18 cellular contexts compared by ENCODE assay signal in genomic region chr10:128310966-128311658, GRCh38.
DNase-seq lines count a peak whose midpoint lies in the region; ATAC-seq and TF ChIP-seq lines count a peak whose summit lies in the region.
"Had no signal": no experiment of that assay in that cellular context is flagged by ENCODE, and none has a peak within 500 bp of the region (broad histone marks: within the 10 kb centered on the region; RNA-seq: fewer than 3 reads in every experiment).

No MANE protein-coding gene starts in this region.

- TF ChIP-seq POLR2A in thyroid gland (IDR thresholded peaks at IDR 0.05) = no peak

- TF ChIP-seq CTCF in endothelial cell (IDR thresholded peaks at IDR 0.05; ENCODE audit: unreplicated experiment) (no peak), thyroid gland (IDR thresholded peaks at IDR 0.05) (no peak)

- H3K4me3 Mint-ChIP-seq in endothelial cell (ENCODE audit: unreplicated experiment) = no peak overlapping the region

- H3K27me3 Mint-ChIP-seq in endothelial cell (ENCODE audit: unreplicated experiment) = peaks cover 4% of the 10 kb centered on the region

- DNase-seq in NT2/D1 (ENCODE audit: low read depth, low spot score) = peak; percentile 20
- peak; percentile 34 for DNase-seq in endothelial cell (ENCODE audit: low spot score)
- DNase-seq in mesendoderm = peak; percentile 22
- DNase-seq in thyroid gland = peak; percentile 7 to 10
- DNase-seq in NCI-H446 (lab: John Stamatoyannopoulos, UW) = no peak
- no peak for DNase-seq in occipital lobe (lab: John Stamatoyannopoulos, UW)
- DNase-seq: ACHN, C1 segment of cervical spinal cord, DMS79 treated with DMSO at 0.1 percent for 48 hours, NCI-H1105 treated with DMSO at 0.1 percent for 48 hours, NCI-H1694, NCI-H510A treated with DMSO at 0.1 percent for 48 hours, PC-9, SIG-M5 had no signal

- intact Hi-C loops in thyroid gland (cut with DNase I) = no loop called here

- H3K4me1 ChIP-seq in NT2/D1 (ENCODE audit: insufficient read depth, insufficient read length) (peaks cover 4% of the 10 kb centered on the region), mesendoderm (ENCODE audit: control insufficient read depth, low read depth, low read length) (no peaks in the 10 kb centered on the region), thyroid gland (no peaks in the 10 kb centered on the region)

- H3K4me3 ChIP-seq in NT2/D1 (ENCODE audit: insufficient read length, low read depth) (no peak overlapping the region), mesendoderm (ENCODE audit: low read length) (no peak overlapping the region), thyroid gland (replicated peaks in 1 of 3) (no peak overlapping the region)
- H3K4me3 ChIP-seq: K562, PC-9 had no signal

- H3K27ac ChIP-seq in mesendoderm (ENCODE audit: low read depth, low read length) (no peak overlapping the region), thyroid gland (no peak overlapping the region)
- H3K27ac ChIP-seq: PC-9, RWPE1 had no signal

- H3K36me3 ChIP-seq in NT2/D1 (ENCODE audit: insufficient read depth, insufficient read length, low read length) (no peaks in the 10 kb centered on the region), mesendoderm (ENCODE audit: control insufficient read depth, insufficient read depth, low read length) (no peaks in the 10 kb centered on the region), thyroid gland (no peaks in the 10 kb centered on the region)

- H2BK5ac ChIP-seq in mesendoderm (ENCODE audit: low read length) = no peak overlapping the region

- H3K79me2 ChIP-seq in mesendoderm (ENCODE audit: control insufficient read depth, insufficient read depth, low read length) = no peaks in the 10 kb centered on the region

- no peak overlapping the region for H3K56ac ChIP-seq in mesendoderm (ENCODE audit: low read length)

- H3K9ac ChIP-seq in NT2/D1 (ENCODE audit: insufficient read length, low read depth) (no peak overlapping the region), mesendoderm (ENCODE audit: low read length) (no peak overlapping the region)

- H4K5ac ChIP-seq in mesendoderm (ENCODE audit: low read length) = no peak overlapping the region

- H3K27me3 ChIP-seq in NT2/D1 (ENCODE audit: insufficient read depth, insufficient read length) (no peaks in the 10 kb centered on the region), mesendoderm (ENCODE audit: insufficient read depth, low read length, poor library complexity) (no peaks in the 10 kb centered on the region), thyroid gland (no peaks in the 10 kb centered on the region)

- peaks cover 16% of the 10 kb centered on the region for H3K4me1 Mint-ChIP-seq in endothelial cell (ENCODE audit: unreplicated experiment)

- no peaks in the 10 kb centered on the region for H3K79me1 ChIP-seq in mesendoderm (ENCODE audit: low read length)

- no CpG with 5 or more reads among the region's 9 CpGs for whole genome bisulfite sequencing in mesendoderm (ENCODE audit: extremely low coverage, insufficient coverage, low lambda C conversion rate)
- 42 to 59% methylated on average over 8 of the region's 9 CpGs for WGBS in thyroid gland, 2 donors

- no peak overlapping the region for H3K4me2 ChIP-seq in mesendoderm (ENCODE audit: low read length)
- H3K4me2 ChIP-seq: PC-9 had no signal

- H2BK15ac ChIP-seq in mesendoderm (replicated peaks; ENCODE audit: low read depth) = no peak overlapping the region

- no peaks in the 10 kb centered on the region for H3K36me3 Mint-ChIP-seq in endothelial cell (ENCODE audit: low read depth, unreplicated experiment)

- no peak overlapping the region for H4K8ac ChIP-seq in mesendoderm (ENCODE audit: low read depth, low read length)

- no peak overlapping the region for H3K23ac ChIP-seq in mesendoderm (ENCODE audit: low read length)

- no peak overlapping the region for H3K4ac ChIP-seq in mesendoderm (ENCODE audit: low read depth, low read length)

- no peaks in the 10 kb centered on the region for H3K9me3 Mint-ChIP-seq in endothelial cell (ENCODE audit: unreplicated experiment)

- no peak overlapping the region for H3K18ac ChIP-seq in mesendoderm (ENCODE audit: low read length)

- H3K9me3 ChIP-seq in NT2/D1 (ENCODE audit: insufficient read depth, low read length) (no peaks in the 10 kb centered on the region), thyroid gland (no peaks in the 10 kb centered on the region)

- H2AK5ac ChIP-seq in mesendoderm (ENCODE audit: low read length) = no peak overlapping the region

- no peak overlapping the region for H3K27ac Mint-ChIP-seq in endothelial cell (ENCODE audit: unreplicated experiment)

- no peak for ATAC-seq in GM21786 (IDR thresholded peaks at IDR 0.05; ENCODE audit: unreplicated experiment)
- ATAC-seq: K562, SK-N-SH treated with all-trans-retinoic acid at 6 μM for 48 hours had no signal

- H2BK120ac ChIP-seq in mesendoderm (ENCODE audit: low read depth, low read length) = no peak overlapping the region

Comparison
In these comparisons a context has a peak if more than half of its experiments do, and no peak if none do; other contexts are left out.
1. DNase-seq: peak in NT2/D1 (single experiment), endothelial cell (single experiment), mesendoderm (single experiment) and thyroid gland (2 of 2); none in NCI-H446 (0 of 2) and occipital lobe (single experiment).